In the genomic region with DNA sequence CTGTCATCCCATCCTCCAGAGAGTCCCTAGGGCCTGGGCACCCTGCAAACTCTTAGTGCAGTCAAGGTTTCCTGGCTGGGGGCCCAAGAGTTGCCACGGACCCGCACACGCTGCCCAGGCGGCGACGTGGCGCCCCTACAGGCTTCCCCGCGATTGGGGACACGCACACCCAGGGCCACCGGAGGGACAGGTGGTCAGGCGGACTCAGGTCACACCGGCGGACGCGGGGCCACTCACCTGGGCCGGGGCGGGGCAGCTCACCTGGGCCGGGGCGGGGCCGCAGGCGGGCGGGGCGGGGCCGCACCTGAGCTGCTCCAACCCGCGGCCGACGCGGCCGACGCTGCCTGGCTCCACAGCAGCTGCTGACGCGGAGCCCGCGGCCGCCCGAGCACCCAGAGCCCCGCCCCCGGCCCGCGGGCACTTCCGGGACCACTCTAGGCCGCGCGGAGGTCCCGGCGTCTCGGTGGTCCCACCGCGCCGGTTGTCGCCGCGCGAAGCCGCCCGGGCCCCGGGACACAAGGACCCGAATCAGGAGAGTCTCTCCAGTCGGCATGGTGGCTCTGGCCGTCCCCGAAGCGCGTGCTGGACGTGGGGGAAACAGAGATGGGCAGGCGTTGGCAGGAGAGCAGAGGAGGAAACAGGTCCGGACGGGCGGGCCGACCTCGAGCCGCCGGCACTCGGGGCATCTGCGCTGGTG, we compare ENCODE assay signal across 8 cellular contexts. TPM values are rescaled to one million over a fixed set of nuclear protein-coding genes. Genes with fewer than 3 reads are reported as not detected.
DNase-seq lines count a peak whose midpoint lies in the region; ATAC-seq and TF ChIP-seq lines count a peak whose summit lies in the region.

TSS of gene ZNF70 (minus strand) at position 369 of the 697 bp plus-strand sequence. CDS start 5,972 bp downstream, outside the sequence.

- H2AFZ ChIP-seq in DND-41 (ENCODE audit: low read depth, low read length), result peak within 1 kb of the TSS; percentile 99
- H2AFZ ChIP-seq in MM.1S (ENCODE audit: low read length), result peak within 1 kb of the TSS; percentile 93
- peak within 1 kb of the TSS; percentile 90 for H2AFZ ChIP-seq in parathyroid adenoma

- peak within 1 kb of the TSS; percentile 74 to 93 for H3K4me3 ChIP-seq in DND-41 (ENCODE audit: low read depth in 1 of 2, low read length in 2 of 2)
- peak within 1 kb of the TSS; percentile 79 for H3K4me3 ChIP-seq in MM.1S (ENCODE audit: low read length)
- H3K4me3 ChIP-seq in parathyroid adenoma (ENCODE audit: low read depth, low read length), result peak within 1 kb of the TSS; percentile 79
- H3K4me3 ChIP-seq in tibial artery, result peak within 1 kb of the TSS; percentile 65 to 71

- H3K27ac Mint-ChIP-seq in activated naive CD4-positive, alpha-beta T cell treated with anti-CD3 and anti-CD28 coated beads, Interleukin-2, amount 50 U/mL, for 72 hours, result peak within 1 kb of the TSS; percentile 68 to 85

- H3F3A ChIP-seq in MM.1S (ENCODE audit: insufficient read depth, low read length), result peaks cover 3% of the 10 kb centered on the region; the same call in 1 of the 2 replicates

- no peaks in the 10 kb centered on the region for H3K9me3 Mint-ChIP-seq in activated naive CD4-positive, alpha-beta T cell treated with anti-CD3 and anti-CD28 coated beads, Interleukin-2, amount 50 U/mL, for 72 hours

- H3K4me1 ChIP-seq in DND-41 (ENCODE audit: insufficient read depth, low read length) (peaks cover 21% of the 10 kb centered on the region), MM.1S (ENCODE audit: low read length) (peaks cover 5% of the 10 kb centered on the region; the same call in 1 of the 2 replicates), parathyroid adenoma (peaks cover 2% of the 10 kb centered on the region), tibial artery (peaks cover 0 to 29% (median 8%) of the 10 kb centered on the region in 4 donors)

- intact Hi-C loops in Right ventricle myocardium inferior (cut with DNase I), result no loop called here
- intact Hi-C loops in tibial artery (cut with DNase I; ENCODE audit: low total_unique reads), result loop anchor here (10.0 kb wide), 1 partner anchor 226 kb away; no protein-coding TSS in a partner anchor

- no peaks in the 10 kb centered on the region for H3K9me3 ChIP-seq in DND-41 (ENCODE audit: insufficient read depth, low read length, severe bottlenecking)
- no peaks in the 10 kb centered on the region for H3K9me3 ChIP-seq in MM.1S (replicated peaks; ENCODE audit: insufficient read depth, low read length)
- no peaks in the 10 kb centered on the region for H3K9me3 ChIP-seq in parathyroid adenoma (ENCODE audit: control insufficient read depth, low read length)
- H3K9me3 ChIP-seq in tibial artery, result no peaks in the 10 kb centered on the region

- DNase-seq in DND-41 (peak; percentile 84), MM.1S (peak; percentile 95), Right ventricle myocardium inferior (ENCODE audit: missing footprints) (peak; percentile 96), tibial artery (peak; percentile 83 to 93)
- DNase-seq in activated naive CD4-positive, alpha-beta T cell treated with anti-CD3 and anti-CD28 coated beads, Interleukin-2, amount 50 U/mL, for 72 hours (ENCODE audit: low spot score in 2 of 2), result peak; percentile 72 to 85

- ATAC-seq in DND-41 (ENCODE audit: insufficient read depth, low read depth) (peak; percentile 99), GM21786 (IDR thresholded peaks at IDR 0.05; ENCODE audit: unreplicated experiment) (peak; percentile 67), SK-N-SH treated with all-trans-retinoic acid at 6 μM for 48 hours (peak; percentile 97), Right ventricle myocardium inferior (peak; percentile 97)
- ATAC-seq in activated naive CD4-positive, alpha-beta T cell treated with anti-CD3 and anti-CD28 coated beads, Interleukin-2, amount 50 U/mL, for 72 hours, result peak; percentile 96 to 100

- no peaks in the 10 kb centered on the region for H4K20me1 ChIP-seq in DND-41 (ENCODE audit: insufficient read depth, low read length)
- H4K20me1 ChIP-seq in MM.1S (ENCODE audit: insufficient read depth, low read length), result no peaks in the 10 kb centered on the region

- H3K27me3 ChIP-seq in DND-41 (ENCODE audit: insufficient read depth, low read length, poor library complexity) (no peaks in the 10 kb centered on the region), MM.1S (replicated peaks; ENCODE audit: insufficient read depth, low read length) (no peaks in the 10 kb centered on the region), parathyroid adenoma (ENCODE audit: control insufficient read depth, insufficient read depth, low read length) (no peaks in the 10 kb centered on the region), tibial artery (no peaks in the 10 kb centered on the region)

- H3K36me3 Mint-ChIP-seq in activated naive CD4-positive, alpha-beta T cell treated with anti-CD3 and anti-CD28 coated beads, Interleukin-2, amount 50 U/mL, for 72 hours, result no peaks in the 10 kb centered on the region

- H3K9me2 ChIP-seq in MM.1S (replicated peaks; ENCODE audit: insufficient read depth, low read length), result no peaks in the 10 kb centered on the region

- H3K9ac ChIP-seq in DND-41 (ENCODE audit: low read depth, low read length), result peak within 1 kb of the TSS; percentile 88
- H3K9ac ChIP-seq in MM.1S (ENCODE audit: low read length), result peak within 1 kb of the TSS; percentile 80
- peak within 1 kb of the TSS; percentile 21 for H3K9ac ChIP-seq in parathyroid adenoma

- TF ChIP-seq CTCF in DND-41 (IDR thresholded peaks at IDR 0.05; ENCODE audit: borderline replicate concordance, extremely low read depth, low read length, poor library complexity, severe bottlenecking), result peak; percentile 42
- TF ChIP-seq CTCF in MM.1S (IDR thresholded peaks at IDR 0.05; ENCODE audit: low read length), result peak; percentile 22; the same call in 1 of the 2 replicates
- TF ChIP-seq CTCF in parathyroid adenoma (IDR thresholded peaks at IDR 0.05), result no peak
- TF ChIP-seq CTCF in tibial artery (IDR thresholded peaks at IDR 0.05), result peak in 1 of 2 experiments; percentile 17

- H3K79me2 ChIP-seq in DND-41 (ENCODE audit: insufficient read depth, low read length) (peaks cover 15% of the 10 kb centered on the region), MM.1S (ENCODE audit: low read length) (no peaks in the 10 kb centered on the region), parathyroid adenoma (no peaks in the 10 kb centered on the region)

- no peaks in the 10 kb centered on the region for H3K36me3 ChIP-seq in DND-41 (ENCODE audit: insufficient read depth, low read length)
- H3K36me3 ChIP-seq in MM.1S (replicated peaks; ENCODE audit: insufficient read depth, low read length), result no peaks in the 10 kb centered on the region
- H3K36me3 ChIP-seq in parathyroid adenoma (ENCODE audit: control insufficient read depth, insufficient read depth, low read length), result no peaks in the 10 kb centered on the region
- H3K36me3 ChIP-seq in tibial artery, result no peaks in the 10 kb centered on the region

- peak within 1 kb of the TSS; percentile 99 for H3K4me2 ChIP-seq in DND-41 (ENCODE audit: insufficient read depth, low read length)
- H3K4me2 ChIP-seq in MM.1S (ENCODE audit: low read depth, low read length), result peak within 1 kb of the TSS; percentile 98
- H3K4me2 ChIP-seq in parathyroid adenoma (ENCODE audit: low read length), result peak within 1 kb of the TSS; percentile 98

- H3K27ac ChIP-seq in DND-41 (ENCODE audit: low read length), result peak within 1 kb of the TSS; percentile 83
- H3K27ac ChIP-seq in MM.1S (ENCODE audit: low read length), result peak within 1 kb of the TSS; percentile 64
- H3K27ac ChIP-seq in parathyroid adenoma, result peak within 1 kb of the TSS; percentile 85
- H3K27ac ChIP-seq in tibial artery, result peak within 1 kb of the TSS; percentile 83 to 93

TF ChIP-seq in SK-N-SH treated with all-trans-retinoic acid at 6 μM for 48 hours, 23 proteins besides CTCF, POLR2A, EP300 and RAD21:
- TF ChIP-seq PPARA (CRISPR knock-in tag; IDR thresholded peaks at IDR 0.05; ENCODE audit: borderline replicate concordance) (no peak), ZNF70 (CRISPR knock-in tag; IDR thresholded peaks at IDR 0.05) (no peak), OSR1 (CRISPR knock-in tag; IDR thresholded peaks at IDR 0.05) (no peak), TOX (CRISPR knock-in tag; IDR thresholded peaks at IDR 0.05; ENCODE audit: borderline replicate concordance) (no peak), POU6F1 (CRISPR knock-in tag; IDR thresholded peaks at IDR 0.05; ENCODE audit: borderline replicate concordance, low read depth) (no peak)
- TF ChIP-seq, protein P1, sequence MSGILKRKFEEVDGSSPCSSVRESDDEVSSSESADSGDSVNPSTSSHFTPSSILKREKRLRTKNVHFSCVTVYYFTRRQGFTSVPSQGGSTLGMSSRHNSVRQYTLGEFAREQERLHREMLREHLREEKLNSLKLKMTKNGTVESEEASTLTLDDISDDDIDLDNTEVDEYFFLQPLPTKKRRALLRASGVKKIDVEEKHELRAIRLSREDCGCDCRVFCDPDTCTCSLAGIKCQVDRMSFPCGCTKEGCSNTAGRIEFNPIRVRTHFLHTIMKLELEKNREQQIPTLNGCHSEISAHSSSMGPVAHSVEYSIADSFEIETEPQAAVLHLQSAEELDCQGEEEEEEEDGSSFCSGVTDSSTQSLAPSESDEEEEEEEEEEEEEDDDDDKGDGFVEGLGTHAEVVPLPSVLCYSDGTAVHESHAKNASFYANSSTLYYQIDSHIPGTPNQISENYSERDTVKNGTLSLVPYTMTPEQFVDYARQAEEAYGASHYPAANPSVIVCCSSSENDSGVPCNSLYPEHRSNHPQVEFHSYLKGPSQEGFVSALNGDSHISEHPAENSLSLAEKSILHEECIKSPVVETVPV (CRISPR knock-in tag; IDR thresholded peaks at IDR 0.05), result no peak
TF ChIP-seq in SK-N-SH treated with all-trans-retinoic acid at 6 μM for 48 hours: peak in this region for 0.

RNA-seq across cellular contexts. Expression of gene ZNF70, which starts in this region (rescaled TPM):
- total RNA-seq in activated naive CD4-positive, alpha-beta T cell treated with anti-CD3 and anti-CD28 coated beads, Interleukin-2, amount 50 U/mL, for 72 hours, result 1 to 10 TPM in 1 of 2 donors, under 1 TPM in 1; 0.32 to 2.0 TPM
- total RNA-seq in Right ventricle myocardium inferior, result 3.2 TPM

Comparison
In these comparisons a context has a peak if more than half of its experiments do, and no peak if none do; other contexts are left out.
1. Peak in every context shown above with its lines: DNase-seq, ATAC-seq, H3K4me3 ChIP-seq and H3K27ac ChIP-seq.
2. H3K9ac ChIP-seq: peak in every context shown above with its lines; median percentile 88 in DND-41; 80 in MM.1S; 21 in parathyroid adenoma.